Comparison of ENCODE assay signal across 7 cellular contexts in the genomic region with DNA sequence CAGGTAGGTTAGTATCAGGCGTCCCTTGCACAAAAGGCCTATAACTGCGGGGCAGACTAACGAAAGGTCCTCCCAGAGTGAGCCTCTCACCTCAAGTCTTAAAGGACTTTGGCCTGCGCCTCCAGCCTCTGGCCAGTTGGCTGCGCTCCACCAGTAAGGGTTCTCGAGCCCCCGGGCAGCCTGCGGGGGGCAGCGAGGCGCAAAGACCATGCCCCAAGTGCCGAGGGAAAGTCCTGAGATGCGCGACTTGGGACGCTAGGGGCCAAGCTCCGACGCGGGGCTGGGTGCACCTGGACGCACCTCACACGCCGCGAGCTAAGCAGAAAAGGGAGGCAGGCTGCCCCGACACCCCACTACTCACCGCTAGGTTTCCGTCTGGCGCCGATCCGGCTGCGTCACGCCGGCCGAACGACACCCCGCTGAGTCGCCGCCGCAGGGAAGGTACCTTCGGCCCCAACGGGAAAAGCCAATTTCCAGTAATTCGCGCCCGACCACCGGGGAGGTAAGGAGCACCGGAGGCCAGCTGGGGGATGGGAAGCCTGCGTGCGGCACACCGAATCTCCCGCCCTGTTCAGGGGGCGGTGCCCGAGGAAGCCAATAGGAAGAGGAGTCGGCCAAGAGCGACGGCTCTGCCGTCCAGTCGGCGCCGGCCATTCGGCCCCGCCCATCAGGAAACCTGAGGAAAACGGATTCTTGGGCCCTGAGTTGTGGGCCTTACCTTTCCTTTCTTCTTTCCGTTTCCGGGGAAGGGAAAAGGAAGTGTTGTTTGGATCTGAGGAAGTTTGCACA. TPM values are rescaled to one million over a fixed set of nuclear protein-coding genes. Genes with fewer than 3 reads are reported as not detected.
DNase-seq lines count a peak whose midpoint lies in the region; ATAC-seq and TF ChIP-seq lines count a peak whose summit lies in the region.

A gene (minus strand): TSS at position 532 of the 789 bp plus-strand sequence. CDS start 5,537 bp downstream, outside the sequence.

- H3K9me2 ChIP-seq in hepatocyte (replicated peaks; ENCODE audit: insufficient read depth): no peaks in the 10 kb centered on the region

- peaks cover 69% of the 10 kb centered on the region for H3K79me2 ChIP-seq in hepatocyte

- ATAC-seq in GM18508 (IDR thresholded peaks at IDR 0.05; ENCODE audit: insufficient read depth, unreplicated experiment): peak; percentile 54
- peak; percentile 91 for ATAC-seq in HG03025 (IDR thresholded peaks at IDR 0.05; ENCODE audit: low FRiP score, unreplicated experiment)

- H3K9me3 ChIP-seq in hepatocyte (ENCODE audit: low read depth): no peaks in the 10 kb centered on the region

- peak within 1 kb of the TSS; percentile 88 for H3K4me3 ChIP-seq in hepatocyte

- no peaks in the 10 kb centered on the region for H4K20me1 ChIP-seq in hepatocyte (ENCODE audit: insufficient read depth, poor library complexity, severe bottlenecking)

- H3K27me3 ChIP-seq in hepatocyte: no peaks in the 10 kb centered on the region

- peak within 1 kb of the TSS; percentile 78 for H3K4me2 ChIP-seq in hepatocyte

- H3K36me3 ChIP-seq in hepatocyte (replicated peaks; ENCODE audit: insufficient read depth, low read depth): no peaks in the 10 kb centered on the region

- peaks cover 24% of the 10 kb centered on the region for H3K4me1 ChIP-seq in hepatocyte (ENCODE audit: insufficient read depth)

- H2AFZ ChIP-seq in hepatocyte: peak within 1 kb of the TSS; percentile 77

- DNase-seq in NCI-H2029 treated with DMSO at 0.1 percent for 48 hours (lab: John Stamatoyannopoulos, UW): peak; percentile 84
- peak; percentile 88 for DNase-seq in T-helper 9 cell
- DNase-seq in astrocyte of the hippocampus (ENCODE audit: low read depth, low spot score): peak; percentile 99
- DNase-seq in hepatocyte (ENCODE audit: low spot score): peak; percentile 98
- peak; percentile 90 for DNase-seq in renal cortical epithelial cell (ENCODE audit: low read depth)

- TF ChIP-seq CTCF in hepatocyte (IDR thresholded peaks at IDR 0.05; ENCODE audit: poor library complexity): peak; percentile 68

- WGBS in hepatocyte (ENCODE audit: low lambda C conversion rate, missing lambda C conversion rate): under 1% methylated on average over 60 of the region's 61 CpGs

- H3K27ac ChIP-seq in hepatocyte: peak within 1 kb of the TSS; percentile 90

RNA-seq across cellular contexts. Expression of the gene that starts here (rescaled TPM):
- 15.2 and 18.1 TPM in 2 replicates for total RNA-seq in hepatocyte
- polyA plus RNA-seq in hepatocyte: 10.5 and 11.4 TPM in 2 replicates
- total RNA-seq in renal cortical epithelial cell: 18.6 and 20.7 TPM in 2 replicates

Comparison
In these comparisons a context has a peak if more than half of its experiments do, and no peak if none do; other contexts are left out.
1. Peak in every context shown above with its lines: DNase-seq, ATAC-seq, H3K4me3 ChIP-seq and H3K27ac ChIP-seq.